8 cellular contexts compared by ENCODE assay signal in the genomic region with DNA sequence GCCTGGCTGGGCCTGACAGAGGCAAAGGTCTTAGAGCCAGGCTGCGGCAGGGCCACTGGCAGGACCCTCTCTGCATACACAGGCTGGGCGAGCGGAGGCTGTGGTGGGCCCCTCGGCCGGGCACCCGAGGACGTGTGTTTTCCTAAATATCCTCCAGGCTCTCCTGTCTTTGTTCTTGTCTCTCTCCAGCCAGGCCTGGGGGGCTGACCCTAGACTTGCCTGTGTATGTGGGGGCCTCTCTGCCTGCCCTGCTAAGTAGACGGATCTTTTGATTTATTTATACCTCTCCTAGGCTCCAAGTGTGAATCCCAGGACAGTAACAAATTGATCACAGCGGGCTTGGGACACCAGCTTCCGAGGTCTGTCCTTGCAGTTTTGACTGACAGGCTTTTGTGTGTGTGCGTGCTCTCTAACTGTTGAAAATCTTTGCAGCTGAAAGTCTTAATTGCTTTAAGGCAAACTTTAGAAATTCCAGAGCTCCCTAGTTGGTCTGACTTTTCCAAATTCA. TPM values are rescaled to one million over a fixed set of nuclear protein-coding genes. Genes with fewer than 3 reads are reported as not detected.
DNase-seq lines count a peak whose midpoint lies in the region; ATAC-seq and TF ChIP-seq lines count a peak whose summit lies in the region.

No MANE protein-coding gene starts in this region.

- H3K36me3 Mint-ChIP-seq in endodermal cell (ENCODE audit: low read depth) (no peaks in the 10 kb centered on the region), nephron progenitor cell (ENCODE audit: low read depth) (no peaks in the 10 kb centered on the region)

- peak overlapping the region; percentile 66 for H3K9ac ChIP-seq in endodermal cell (ENCODE audit: extremely low read depth, low read length, poor library complexity, severe bottlenecking)

- no peak for ATAC-seq in HG03159 (IDR thresholded peaks at IDR 0.05; ENCODE audit: unreplicated experiment)

- no TSS peak for BruUV-seq in OCI-LY7 (replicated peaks; lab: Mats Ljungman, UMichigan)

- intact Hi-C loops in OCI-LY7 (cut with micrococcal nuclease; ENCODE audit: unreplicated experiment), result no loop called here

- H3K4me3 Mint-ChIP-seq in endodermal cell, result peak overlapping the region; percentile 88
- peak overlapping the region; percentile 98 for H3K4me3 Mint-ChIP-seq in nephron progenitor cell

- no peaks in the 10 kb centered on the region for H3K9me2 ChIP-seq in OCI-LY7 (ENCODE audit: insufficient read depth, low read length)

- H3K27me3 ChIP-seq in endodermal cell (ENCODE audit: control insufficient read depth, insufficient read depth, low read length, poor library complexity, severe bottlenecking), result no peaks in the 10 kb centered on the region

- H3K36me3 ChIP-seq in OCI-LY7 (ENCODE audit: insufficient read depth, low read length), result no peaks in the 10 kb centered on the region
- no peaks in the 10 kb centered on the region for H3K36me3 ChIP-seq in endodermal cell (ENCODE audit: control insufficient read depth, insufficient read depth, low read length)

- H3K27ac ChIP-seq in OCI-LY7 (ENCODE audit: low read depth, low read length, poor library complexity, severe bottlenecking) (no peak overlapping the region), endodermal cell (ENCODE audit: low read depth, low read length) (peak overlapping the region; percentile 68)

- H3K4me2 ChIP-seq in OCI-LY7 (ENCODE audit: low read length), result peak overlapping the region; percentile 81

- H3K27ac Mint-ChIP-seq in endodermal cell (peak overlapping the region; percentile 76), nephron progenitor cell (peak overlapping the region; percentile 78)

- POLR2A ChIA-PET in OCI-LY7 (lab: Charles Lee), result no interaction called here

- WGBS in endodermal cell (ENCODE audit: insufficient coverage in 1 of 2, insufficient read length in 1 of 2), 2 experiments, result 19 to 23% methylated on average over 3 to 11 of the region's 11 CpGs

- H3K27me3 Mint-ChIP-seq in endodermal cell (ENCODE audit: insufficient read depth), result peaks cover 1% of the 10 kb centered on the region
- H3K27me3 Mint-ChIP-seq in nephron progenitor cell (ENCODE audit: low read depth, poor library complexity), result peaks cover 3% of the 10 kb centered on the region

- H3K9me3 ChIP-seq in OCI-LY7 (ENCODE audit: low read length) (no peaks in the 10 kb centered on the region), endodermal cell (ENCODE audit: control insufficient read depth, low read length) (no peaks in the 10 kb centered on the region)

- H3K4me1 Mint-ChIP-seq in endodermal cell, result peaks cover 25% of the 10 kb centered on the region
- peaks cover 78% of the 10 kb centered on the region for H3K4me1 Mint-ChIP-seq in nephron progenitor cell

- H2AFZ ChIP-seq in OCI-LY7 (ENCODE audit: low read length), result 0 out of 2 replicates have a peak overlapping the region, but pooled peaks have one; percentile 8

- peaks cover 8% of the 10 kb centered on the region; the same call in 1 of the 2 replicates for H4K20me1 ChIP-seq in OCI-LY7 (ENCODE audit: insufficient read depth, low read length)

- DNase-seq in DMS53 treated with DMSO at 0.1 percent for 48 hours (lab: John Stamatoyannopoulos, UW; ENCODE audit: unreplicated experiment) (peak; percentile 25), OCI-LY7 (ENCODE audit: low spot score) (no peak), endodermal cell (no peak), nephron progenitor cell (no peak), HCEC 1CT (no peak), DMS153 treated with DMSO at 0.1 percent for 48 hours (lab: John Stamatoyannopoulos, UW; ENCODE audit: unreplicated experiment) (no peak), NCI-H2196 (lab: John Stamatoyannopoulos, UW; ENCODE audit: unreplicated experiment) (no peak)

- CTCF ChIA-PET in OCI-LY7 (lab: Charles Lee; ENCODE audit: unreplicated experiment), result no interaction called here

- no peak for TF ChIP-seq CTCF in OCI-LY7 (conservative IDR thresholded peaks at IDR 0.05; ENCODE audit: low read length)
- no peak for TF ChIP-seq CTCF in endodermal cell (conservative IDR thresholded peaks at IDR 0.05)
- no peak for TF ChIP-seq CTCF in nephron progenitor cell (IDR thresholded peaks at IDR 0.05)

- no peaks in the 10 kb centered on the region for H3K9me3 Mint-ChIP-seq in endodermal cell
- H3K9me3 Mint-ChIP-seq in nephron progenitor cell, result no peaks in the 10 kb centered on the region

- H3K4me1 ChIP-seq in OCI-LY7 (ENCODE audit: insufficient read depth, low read length, poor library complexity, severe bottlenecking), result peaks cover 91% of the 10 kb centered on the region
- peaks cover 4% of the 10 kb centered on the region for H3K4me1 ChIP-seq in endodermal cell (ENCODE audit: control insufficient read depth, insufficient read depth, low read length)

- H3K4me3 ChIP-seq in OCI-LY7 (ENCODE audit: low read depth, low read length, poor library complexity, severe bottlenecking), result peak overlapping the region; percentile 74
- peak overlapping the region; percentile 73 for H3K4me3 ChIP-seq in endodermal cell (ENCODE audit: low read length)

- H3K79me2 ChIP-seq in OCI-LY7 (ENCODE audit: insufficient read depth, low read depth, low read length), result peaks cover 31% of the 10 kb centered on the region; the same call in 1 of the 2 replicates

RNA-seq across cellular contexts. Expression of a gene that starts 1.1 kb away (rescaled TPM):
- 4.4 and 5.6 TPM in 2 replicates for total RNA-seq in OCI-LY7 (2014; rRNA removed; shearing (Covaris generic))
- total RNA-seq in OCI-LY7 (2022) (12.1 and 16.4 TPM in 2 replicates), endodermal cell (10 to 100 TPM; 17.1 to 32.5 TPM)
- 18.7 TPM for polyA plus RNA-seq in endodermal cell (2013, experiment 1 of 2)
- polyA plus RNA-seq in endodermal cell (2013, experiment 2 of 2), result 19.7 TPM
